In the genomic region with DNA sequence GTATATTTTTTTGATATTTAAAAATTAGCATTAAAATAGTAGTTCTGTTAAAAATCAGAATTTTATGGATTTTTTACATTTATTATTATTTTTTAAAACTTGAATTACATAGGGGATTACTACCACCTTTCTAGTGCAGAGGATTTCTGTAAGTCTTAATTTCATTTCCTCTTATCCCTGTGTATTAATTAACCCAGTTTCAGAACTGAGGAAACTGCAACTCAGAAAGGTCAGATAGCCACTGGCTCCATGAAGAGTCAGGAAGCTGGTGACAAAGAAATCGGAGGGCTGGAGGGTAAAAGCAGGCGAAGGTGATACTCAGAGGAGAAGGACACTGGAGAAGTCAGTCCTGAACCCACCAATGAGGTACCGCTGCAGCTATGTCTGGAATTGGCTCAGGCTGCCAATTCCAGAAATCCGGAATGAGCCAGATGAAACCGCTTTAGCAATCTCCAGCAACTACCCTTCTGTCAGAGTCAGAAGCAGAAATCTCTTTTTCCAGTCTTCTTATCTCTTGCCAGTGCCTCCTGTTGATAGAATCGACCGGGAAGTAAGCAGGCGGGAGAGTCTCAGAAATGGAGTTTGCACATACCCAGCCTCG, we compare ENCODE assay signal across 10 cellular contexts.
DNase-seq lines count a peak whose midpoint lies in the region; ATAC-seq and TF ChIP-seq lines count a peak whose summit lies in the region.
"Had no signal": no experiment of that assay in that cellular context is flagged by ENCODE, and none has a peak within 500 bp of the region (broad histone marks: within the 10 kb centered on the region; RNA-seq: fewer than 3 reads in every experiment).

No MANE protein-coding gene starts in this region.

- H3K79me2 ChIP-seq in GM23338 (replicated peaks; ENCODE audit: insufficient read depth) (no peaks in the 10 kb centered on the region), Karpas-422 (ENCODE audit: low read length) (no peaks in the 10 kb centered on the region)

- no peak overlapping the region for H3K4me3 ChIP-seq in GM23338
- H3K4me3 ChIP-seq in heart right ventricle: peak overlapping the region in 5 of 10 donors; percentile 21 to 36 (median 28)
- no peak overlapping the region for H3K4me3 ChIP-seq in Karpas-422 (ENCODE audit: low read length)
- H3K4me3 ChIP-seq: prostate gland had no signal

- no peaks in the 10 kb centered on the region for H3K27me3 ChIP-seq in GM23338 (ENCODE audit: insufficient read depth)
- H3K27me3 ChIP-seq in heart right ventricle: no peaks in the 10 kb centered on the region
- H3K27me3 ChIP-seq in Karpas-422 (ENCODE audit: low read length): no peaks in the 10 kb centered on the region; the same call in 1 of the 2 replicates

- WGBS in heart right ventricle, 2 donors: 8 to 12% methylated on average over 9 of the region's 9 CpGs

- intact Hi-C loops in heart right ventricle (cut with DNase I): no loop called here

- H3K36me3 ChIP-seq in GM23338 (ENCODE audit: insufficient read depth) (no peaks in the 10 kb centered on the region), heart right ventricle (no peaks in the 10 kb centered on the region), Karpas-422 (ENCODE audit: insufficient read depth, low read length) (no peaks in the 10 kb centered on the region)
- H3K36me3 ChIP-seq: prostate gland had no signal

- no peak overlapping the region for H3K27ac Mint-ChIP-seq in GM23338
- H3K27ac Mint-ChIP-seq: activated CD8-positive, alpha-beta T cell treated with anti-CD3 and anti-CD28 coated beads, Interleukin-2, amount 10 ng/mL, durations not matched to agents 7 days and 5 days had no signal

- H3F3A ChIP-seq in GM23338 (replicated peaks; ENCODE audit: low read depth): no peaks in the 10 kb centered on the region

- H3K4me2 ChIP-seq in GM23338 (no peak overlapping the region), Karpas-422 (ENCODE audit: low read depth, low read length, poor library complexity, severe bottlenecking) (no peak overlapping the region)

- no peaks in the 10 kb centered on the region for H3K36me3 Mint-ChIP-seq in GM23338 (ENCODE audit: low read depth)

- H3K9ac ChIP-seq in Karpas-422 (ENCODE audit: low read length): no peak overlapping the region

- H3K9me2 ChIP-seq in GM23338 (ENCODE audit: insufficient read depth) (0 out of 2 replicates have a peak, but pooled peaks cover 3% of the 10 kb centered on the region), Karpas-422 (replicated peaks; ENCODE audit: insufficient read depth, low read length) (no peaks in the 10 kb centered on the region)

- peaks cover 4% of the 10 kb centered on the region; the same call in 1 of the 3 replicates for H3K4me1 Mint-ChIP-seq in GM23338

- H3K27me3 Mint-ChIP-seq in GM23338 (ENCODE audit: insufficient read depth, low read depth, poor library complexity): peaks cover 3% of the 10 kb centered on the region

- TF ChIP-seq CTCF in GM23338 (conservative IDR thresholded peaks at IDR 0.05; ENCODE audit: low read depth in 2 of 2): no peak
- no peak for TF ChIP-seq CTCF in heart right ventricle (IDR thresholded peaks at IDR 0.05)
- no peak for TF ChIP-seq CTCF in omental fat pad (IDR thresholded peaks at IDR 0.05)

- no peaks in the 10 kb centered on the region for H3K9me3 ChIP-seq in heart right ventricle
- H3K9me3 ChIP-seq in Karpas-422 (ENCODE audit: low read length): no peaks in the 10 kb centered on the region
- H3K9me3 ChIP-seq: prostate gland had no signal

- H3K4me1 ChIP-seq in GM23338 (ENCODE audit: insufficient read depth) (no peaks in the 10 kb centered on the region), heart right ventricle (peaks cover 0 to 28% (median 19%) of the 10 kb centered on the region in 9 donors), Karpas-422 (ENCODE audit: low read length) (no peaks in the 10 kb centered on the region)
- H3K4me1 ChIP-seq: prostate gland had no signal

- H2AFZ ChIP-seq in GM23338 (peak overlapping the region; percentile 73; the same call in 1 of the 2 replicates), Karpas-422 (ENCODE audit: low read length) (no peak overlapping the region)

- no peaks in the 10 kb centered on the region for H3K9me3 Mint-ChIP-seq in GM23338

- H4K20me1 ChIP-seq in GM23338 (replicated peaks; ENCODE audit: insufficient read depth) (no peaks in the 10 kb centered on the region), Karpas-422 (ENCODE audit: insufficient read depth, low read depth, low read length) (no peaks in the 10 kb centered on the region)

- no peak overlapping the region for H3K4me3 Mint-ChIP-seq in GM23338
- H3K4me3 Mint-ChIP-seq: activated CD8-positive, alpha-beta T cell treated with anti-CD3 and anti-CD28 coated beads, Interleukin-2, amount 10 ng/mL, durations not matched to agents 7 days and 5 days had no signal

- no peak for ATAC-seq in GM23338
- ATAC-seq in heart right ventricle: peak; percentile 78 to 94 (median 88)
- peak; percentile 29 for ATAC-seq in omental fat pad (ENCODE audit: low FRiP score)
- ATAC-seq: activated CD8-positive, alpha-beta T cell treated with anti-CD3 and anti-CD28 coated beads, Interleukin-2, amount 10 ng/mL, durations not matched to agents 7 days and 5 days had no signal

- H3K27ac ChIP-seq in GM23338 (ENCODE audit: low read depth) (no peak overlapping the region), heart right ventricle (peak overlapping the region in 9 of 10 donors; percentile 8 to 87 (median 82)), Karpas-422 (ENCODE audit: low read length) (no peak overlapping the region)
- H3K27ac ChIP-seq: prostate gland had no signal

- DNase-seq in GM23338 (ENCODE audit: low spot score) (no peak), OCI-M1 (lab: John Stamatoyannopoulos, UW) (peak; percentile 45), heart right ventricle (peak in 1 of 2 donors; percentile 48), omental fat pad (ENCODE audit: low spot score) (no peak), DMS79 (lab: John Stamatoyannopoulos, UW) (no peak), UCSD-AML1 (lab: John Stamatoyannopoulos, UW; ENCODE audit: unreplicated experiment) (no peak), Karpas-422 (no peak)
- DNase-seq: activated CD8-positive, alpha-beta T cell treated with anti-CD3 and anti-CD28 coated beads, Interleukin-2, amount 10 ng/mL, durations not matched to agents 7 days and 5 days; activated naive CD4-positive, alpha-beta T cell had no signal

TF ChIP-seq in GM23338, 12 proteins besides CTCF, POLR2A, EP300 and RAD21:
- TF ChIP-seq CREB1 (CRISPR knock-in tag; IDR thresholded peaks at IDR 0.05; ENCODE audit: low read depth) (no peak), NANOG (IDR thresholded peaks at IDR 0.05; ENCODE audit: borderline replicate concordance) (no peak), POLR2AphosphoS5 (IDR thresholded peaks at IDR 0.05; ENCODE audit: low read depth) (no peak), EZH2 (IDR thresholded peaks at IDR 0.05; ENCODE audit: low read depth, unreplicated experiment) (no peak), REST (IDR thresholded peaks at IDR 0.05; ENCODE audit: unreplicated experiment) (no peak)
- TF ChIP-seq, protein P1, sequence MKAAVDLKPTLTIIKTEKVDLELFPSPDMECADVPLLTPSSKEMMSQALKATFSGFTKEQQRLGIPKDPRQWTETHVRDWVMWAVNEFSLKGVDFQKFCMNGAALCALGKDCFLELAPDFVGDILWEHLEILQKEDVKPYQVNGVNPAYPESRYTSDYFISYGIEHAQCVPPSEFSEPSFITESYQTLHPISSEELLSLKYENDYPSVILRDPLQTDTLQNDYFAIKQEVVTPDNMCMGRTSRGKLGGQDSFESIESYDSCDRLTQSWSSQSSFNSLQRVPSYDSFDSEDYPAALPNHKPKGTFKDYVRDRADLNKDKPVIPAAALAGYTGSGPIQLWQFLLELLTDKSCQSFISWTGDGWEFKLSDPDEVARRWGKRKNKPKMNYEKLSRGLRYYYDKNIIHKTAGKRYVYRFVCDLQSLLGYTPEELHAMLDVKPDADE (IDR thresholded peaks at IDR 0.05): no peak

Comparison
In these comparisons a context has a peak if more than half of its experiments do, and no peak if none do; other contexts are left out.
1. H3K27ac ChIP-seq: peak in heart right ventricle (9 of 10); none in GM23338 (single experiment) and Karpas-422 (single experiment).